Comparison of ENCODE assay signal across 31 cellular contexts in genomic region chrX:77820328-77820727, GRCh38.
"Had no signal": no experiment of that assay in that cellular context is flagged by ENCODE, and none has a peak within 500 bp of the region (broad histone marks: within the 10 kb centered on the region; RNA-seq: fewer than 3 reads in every experiment).

No MANE protein-coding gene starts in this region.

- DNase-seq: activated B cell treated with CpG ODN at 0.5 μM for 24 hours; activated CD4-positive, alpha-beta memory T cell treated with anti-CD3 and anti-CD28 coated beads for 36 hours; activated CD4-positive, alpha-beta T cell treated with anti-CD3 and anti-CD28 coated beads, Interleukin-2, amount 10 ng/mL, durations not matched to agents 24 days and 14 days; activated CD4-positive, alpha-beta T cell treated with anti-CD3 and anti-CD28 coated beads, Interleukin-2, amount 50 U/mL, for 1 hour; activated CD4-positive, alpha-beta T cell treated with anti-CD3 and anti-CD28 coated beads, Interleukin-2, amount 50 U/mL, for 4 hours; activated CD8-positive, alpha-beta memory T cell treated with anti-CD3 and anti-CD28 coated beads, Interleukin-2, amount 50 U/mL, for 4 hours; activated effector memory CD4-positive, alpha-beta T cell treated with Interleukin-2 at 50 U/mL for 16 hours; activated gamma-delta T cell; activated naive CD4-positive, alpha-beta T cell treated with anti-CD3 and anti-CD28 coated beads, Interleukin-2, amount 10 ng/mL, durations not matched to agents 7 days and 5 days; activated naive CD4-positive, alpha-beta T cell treated with Interleukin-2 at 50 U/mL for 16 hours; activated T-cell treated with anti-CD3 and anti-CD28 coated beads for 4 hours; activated T-cell treated with anti-CD3 and anti-CD28 coated beads, Interleukin-2, amount 50 U/mL, for 1 hour; activated T-cell treated with anti-CD3 and anti-CD28 coated beads, Interleukin-2, amount 50 U/mL, for 4 hours; amygdala; anterior cingulate cortex; body of pancreas; brain microvascular endothelial cell; central memory CD4-positive, alpha-beta T cell; SW 1271; T-helper 1 cell; T-helper 2 cell; T-helper 9 cell had no signal

- H3K4me1 ChIP-seq: ascending aorta, body of pancreas, breast epithelium had no signal

- H3K27ac Mint-ChIP-seq: activated B cell treated with CpG ODN at 0.5 μM for 24 hours; activated CD4-positive, alpha-beta memory T cell treated with anti-CD3 and anti-CD28 coated beads for 36 hours; activated CD4-positive, alpha-beta T cell treated with anti-CD3 and anti-CD28 coated beads, Interleukin-2, amount 10 ng/mL, durations not matched to agents 24 days and 14 days; activated naive CD4-positive, alpha-beta T cell treated with anti-CD3 and anti-CD28 coated beads, Interleukin-2, amount 10 ng/mL, durations not matched to agents 7 days and 5 days; activated naive CD4-positive, alpha-beta T cell treated with anti-CD3 and anti-CD28 coated beads, Interleukin-2, amount 50 U/mL, for 24 hours; activated naive CD8-positive, alpha-beta T cell; activated T-helper 2 cell treated with anti-CD3 and anti-CD28 coated beads, Interferon-gamma antibody, Interleukin-2, Interleukin-4, amounts not matched to agents 10 μg/mL and 5 μg/mL and 100 μg/mL, durations not matched to agents 14 hours and 24 hours and 36 hours; T-helper 1 cell treated with Interleukin-12 subunit alpha and Interleukin-12 subunit beta and Interleukin-4 antibody, amounts not matched to agents 30 μg/mL and 1 μg/mL, for 36 hours; T-helper 2 cell treated with Interferon-gamma antibody and Interleukin-4, amounts not matched to agents 5 μg/mL and 100 μg/mL, for 36 hours had no signal

- H3K9me3 ChIP-seq: body of pancreas, breast epithelium had no signal

- FAIRE-seq: TTC549 had no signal

- H3K36me3 ChIP-seq: brain microvascular endothelial cell, breast epithelium had no signal

- H3K9me3 Mint-ChIP-seq: activated B cell treated with CpG ODN at 0.5 μM for 24 hours; activated naive CD4-positive, alpha-beta T cell treated with anti-CD3 and anti-CD28 coated beads, Interleukin-2, amount 50 U/mL, for 24 hours had no signal

- H3K27me3 Mint-ChIP-seq: activated B cell treated with CpG ODN at 0.5 μM for 24 hours; activated CD4-positive, alpha-beta memory T cell treated with anti-CD3 and anti-CD28 coated beads for 36 hours; activated CD4-positive, alpha-beta T cell treated with anti-CD3 and anti-CD28 coated beads, Interleukin-2, amount 10 ng/mL, durations not matched to agents 24 days and 14 days; activated naive CD4-positive, alpha-beta T cell treated with anti-CD3 and anti-CD28 coated beads, Interleukin-2, amount 10 ng/mL, durations not matched to agents 7 days and 5 days; activated naive CD4-positive, alpha-beta T cell treated with anti-CD3 and anti-CD28 coated beads, Interleukin-2, amount 50 U/mL, for 24 hours; activated naive CD8-positive, alpha-beta T cell had no signal

- H3K27me3 ChIP-seq: ascending aorta, body of pancreas, brain microvascular endothelial cell had no signal

- H3K27ac ChIP-seq: ascending aorta, body of pancreas, brain microvascular endothelial cell, breast epithelium, VCaP had no signal

- H3K4me3 Mint-ChIP-seq: activated B cell treated with CpG ODN at 0.5 μM for 24 hours; activated CD4-positive, alpha-beta memory T cell treated with anti-CD3 and anti-CD28 coated beads for 36 hours; activated CD4-positive, alpha-beta T cell treated with anti-CD3 and anti-CD28 coated beads, Interleukin-2, amount 10 ng/mL, durations not matched to agents 24 days and 14 days; activated naive CD4-positive, alpha-beta T cell treated with anti-CD3 and anti-CD28 coated beads, Interleukin-2, amount 10 ng/mL, durations not matched to agents 7 days and 5 days; activated naive CD4-positive, alpha-beta T cell treated with anti-CD3 and anti-CD28 coated beads, Interleukin-2, amount 50 U/mL, for 24 hours; activated naive CD8-positive, alpha-beta T cell; activated T-cell treated with anti-CD3 and anti-CD28 coated beads, Interleukin-2, amount 50 U/mL, for 4 hours; T-helper 1 cell treated with Interleukin-12 subunit alpha and Interleukin-12 subunit beta and Interleukin-4 antibody, amounts not matched to agents 30 μg/mL and 1 μg/mL, for 36 hours; T-helper 2 cell treated with Interferon-gamma antibody and Interleukin-4, amounts not matched to agents 5 μg/mL and 100 μg/mL, for 36 hours had no signal

- ATAC-seq: activated T-cell treated with anti-CD3 and anti-CD28 coated beads, Interleukin-2, amount 50 U/mL, for 4 hours; body of pancreas had no signal

- H3K4me3 ChIP-seq: ascending aorta, body of pancreas, breast epithelium had no signal

- H3K4me1 Mint-ChIP-seq: activated B cell treated with CpG ODN at 0.5 μM for 24 hours; activated CD4-positive, alpha-beta T cell treated with anti-CD3 and anti-CD28 coated beads, Interleukin-2, amount 10 ng/mL, durations not matched to agents 24 days and 14 days; activated naive CD4-positive, alpha-beta T cell treated with anti-CD3 and anti-CD28 coated beads, Interleukin-2, amount 10 ng/mL, durations not matched to agents 7 days and 5 days had no signal
